In the genomic region with DNA sequence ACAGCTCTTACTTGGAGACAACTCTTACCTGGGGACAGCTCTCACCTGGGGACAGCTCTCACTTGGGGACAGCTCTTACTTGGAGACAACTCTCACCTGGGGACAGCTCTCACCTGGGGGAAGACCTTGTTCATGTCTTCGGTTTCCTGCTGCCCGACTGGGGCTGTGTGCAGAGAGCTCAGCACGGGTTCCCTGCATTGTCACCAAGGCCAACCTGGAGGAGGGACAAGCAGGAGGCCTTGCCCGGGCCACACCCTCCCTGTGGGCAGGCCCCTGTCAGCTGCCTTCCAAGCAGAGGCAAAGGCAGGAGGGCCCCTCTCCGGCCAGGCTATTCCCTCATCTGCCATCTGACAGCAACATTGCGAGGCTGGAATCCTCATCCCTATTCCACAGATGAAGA, we compare ENCODE assay signal across 1 cellular context.
TF ChIP-seq lines count a peak whose summit lies in the region.

LDLRAD1 (minus strand) TSS at position 208 of the 400 bp plus-strand sequence; CDS start at position 134, 74 bp downstream.

TF ChIP-seq in GM23338, 12 proteins besides CTCF, POLR2A, EP300 and RAD21 (continued from another document):
- TF ChIP-seq, protein P1, sequence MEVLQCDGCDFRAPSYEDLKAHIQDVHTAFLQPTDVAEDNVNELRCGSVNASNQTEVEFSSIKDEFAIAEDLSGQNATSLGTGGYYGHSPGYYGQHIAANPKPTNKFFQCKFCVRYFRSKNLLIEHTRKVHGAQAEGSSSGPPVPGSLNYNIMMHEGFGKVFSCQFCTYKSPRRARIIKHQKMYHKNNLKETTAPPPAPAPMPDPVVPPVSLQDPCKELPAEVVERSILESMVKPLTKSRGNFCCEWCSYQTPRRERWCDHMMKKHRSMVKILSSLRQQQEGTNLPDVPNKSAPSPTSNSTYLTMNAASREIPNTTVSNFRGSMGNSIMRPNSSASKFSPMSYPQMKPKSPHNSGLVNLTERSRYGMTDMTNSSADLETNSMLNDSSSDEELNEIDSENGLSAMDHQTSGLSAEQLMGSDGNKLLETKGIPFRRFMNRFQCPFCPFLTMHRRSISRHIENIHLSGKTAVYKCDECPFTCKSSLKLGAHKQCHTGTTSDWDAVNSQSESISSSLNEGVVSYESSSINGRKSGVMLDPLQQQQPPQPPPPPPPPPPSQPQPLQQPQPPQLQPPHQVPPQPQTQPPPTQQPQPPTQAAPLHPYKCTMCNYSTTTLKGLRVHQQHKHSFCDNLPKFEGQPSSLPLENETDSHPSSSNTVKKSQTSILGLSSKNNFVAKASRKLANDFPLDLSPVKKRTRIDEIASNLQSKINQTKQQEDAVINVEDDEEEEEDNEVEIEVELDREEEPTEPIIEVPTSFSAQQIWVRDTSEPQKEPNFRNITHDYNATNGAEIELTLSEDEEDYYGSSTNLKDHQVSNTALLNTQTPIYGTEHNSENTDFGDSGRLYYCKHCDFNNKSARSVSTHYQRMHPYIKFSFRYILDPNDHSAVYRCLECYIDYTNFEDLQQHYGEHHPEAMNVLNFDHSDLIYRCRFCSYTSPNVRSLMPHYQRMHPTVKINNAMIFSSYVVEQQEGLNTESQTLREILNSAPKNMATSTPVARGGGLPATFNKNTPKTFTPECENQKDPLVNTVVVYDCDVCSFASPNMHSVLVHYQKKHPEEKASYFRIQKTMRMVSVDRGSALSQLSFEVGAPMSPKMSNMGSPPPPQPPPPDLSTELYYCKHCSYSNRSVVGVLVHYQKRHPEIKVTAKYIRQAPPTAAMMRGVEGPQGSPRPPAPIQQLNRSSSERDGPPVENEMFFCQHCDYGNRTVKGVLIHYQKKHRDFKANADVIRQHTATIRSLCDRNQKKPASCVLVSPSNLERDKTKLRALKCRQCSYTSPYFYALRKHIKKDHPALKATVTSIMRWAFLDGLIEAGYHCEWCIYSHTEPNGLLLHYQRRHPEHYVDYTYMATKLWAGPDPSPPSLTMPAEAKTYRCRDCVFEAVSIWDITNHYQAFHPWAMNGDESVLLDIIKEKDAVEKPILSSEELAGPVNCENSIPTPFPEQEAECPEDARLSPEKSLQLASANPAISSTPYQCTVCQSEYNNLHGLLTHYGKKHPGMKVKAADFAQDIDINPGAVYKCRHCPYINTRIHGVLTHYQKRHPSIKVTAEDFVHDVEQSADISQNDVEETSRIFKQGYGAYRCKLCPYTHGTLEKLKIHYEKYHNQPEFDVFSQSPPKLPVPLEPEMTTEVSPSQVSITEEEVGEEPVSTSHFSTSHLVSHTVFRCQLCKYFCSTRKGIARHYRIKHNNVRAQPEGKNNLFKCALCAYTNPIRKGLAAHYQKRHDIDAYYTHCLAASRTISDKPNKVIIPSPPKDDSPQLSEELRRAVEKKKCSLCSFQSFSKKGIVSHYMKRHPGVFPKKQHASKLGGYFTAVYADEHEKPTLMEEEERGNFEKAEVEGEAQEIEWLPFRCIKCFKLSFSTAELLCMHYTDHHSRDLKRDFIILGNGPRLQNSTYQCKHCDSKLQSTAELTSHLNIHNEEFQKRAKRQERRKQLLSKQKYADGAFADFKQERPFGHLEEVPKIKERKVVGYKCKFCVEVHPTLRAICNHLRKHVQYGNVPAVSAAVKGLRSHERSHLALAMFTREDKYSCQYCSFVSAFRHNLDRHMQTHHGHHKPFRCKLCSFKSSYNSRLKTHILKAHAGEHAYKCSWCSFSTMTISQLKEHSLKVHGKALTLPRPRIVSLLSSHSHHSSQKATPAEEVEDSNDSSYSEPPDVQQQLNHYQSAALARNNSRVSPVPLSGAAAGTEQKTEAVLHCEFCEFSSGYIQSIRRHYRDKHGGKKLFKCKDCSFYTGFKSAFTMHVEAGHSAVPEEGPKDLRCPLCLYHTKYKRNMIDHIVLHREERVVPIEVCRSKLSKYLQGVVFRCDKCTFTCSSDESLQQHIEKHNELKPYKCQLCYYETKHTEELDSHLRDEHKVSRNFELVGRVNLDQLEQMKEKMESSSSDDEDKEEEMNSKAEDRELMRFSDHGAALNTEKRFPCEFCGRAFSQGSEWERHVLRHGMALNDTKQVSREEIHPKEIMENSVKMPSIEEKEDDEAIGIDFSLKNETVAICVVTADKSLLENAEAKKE (CRISPR knock-in tag; IDR thresholded peaks at IDR 0.05) = no peak
- TF ChIP-seq, protein P2, sequence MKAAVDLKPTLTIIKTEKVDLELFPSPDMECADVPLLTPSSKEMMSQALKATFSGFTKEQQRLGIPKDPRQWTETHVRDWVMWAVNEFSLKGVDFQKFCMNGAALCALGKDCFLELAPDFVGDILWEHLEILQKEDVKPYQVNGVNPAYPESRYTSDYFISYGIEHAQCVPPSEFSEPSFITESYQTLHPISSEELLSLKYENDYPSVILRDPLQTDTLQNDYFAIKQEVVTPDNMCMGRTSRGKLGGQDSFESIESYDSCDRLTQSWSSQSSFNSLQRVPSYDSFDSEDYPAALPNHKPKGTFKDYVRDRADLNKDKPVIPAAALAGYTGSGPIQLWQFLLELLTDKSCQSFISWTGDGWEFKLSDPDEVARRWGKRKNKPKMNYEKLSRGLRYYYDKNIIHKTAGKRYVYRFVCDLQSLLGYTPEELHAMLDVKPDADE (IDR thresholded peaks at IDR 0.05) = no peak
- TF ChIP-seq CREB1 (CRISPR knock-in tag; IDR thresholded peaks at IDR 0.05; ENCODE audit: low read depth) (no peak), JUNB (IDR thresholded peaks at IDR 0.05; ENCODE audit: unreplicated experiment) (no peak), ZNF114 (CRISPR knock-in tag; IDR thresholded peaks at IDR 0.05) (no peak), POLR2AphosphoS5 (IDR thresholded peaks at IDR 0.05; ENCODE audit: low read depth) (no peak), NANOG (IDR thresholded peaks at IDR 0.05; ENCODE audit: borderline replicate concordance) (no peak)
